21 cellular contexts compared by ENCODE assay signal in genomic region chr19:5234412-5234811, GRCh38.
DNase-seq lines count a peak whose midpoint lies in the region; ATAC-seq, FAIRE-seq and TF ChIP-seq lines count a peak whose summit lies in the region.
"Had no signal": no experiment of that assay in that cellular context is flagged by ENCODE, and none has a peak within 500 bp of the region (broad histone marks: within the 10 kb centered on the region; RNA-seq: fewer than 3 reads in every experiment).

No MANE protein-coding gene starts in this region.

- in situ Hi-C loops in K562 (cut with MboI), result no loop called here

- TF ChIP-seq CTCF in A549 (IDR thresholded peaks at IDR 0.05) (no peak), HEK293 (tag by site-specific recombination; IDR thresholded peaks at IDR 0.05) (no peak), OCI-LY7 (conservative IDR thresholded peaks at IDR 0.05; ENCODE audit: low read length) (no peak), K562 (IDR thresholded peaks at IDR 0.05 in 2 of 3, conservative IDR thresholded peaks at IDR 0.05 in 1 of 3; ENCODE audit: insufficient read depth in 2 of 3, low read depth in 1 of 3, low read length in 3 of 3) (no peak), progenitor cell of endocrine pancreas (IDR thresholded peaks at IDR 0.05; ENCODE audit: unreplicated experiment) (no peak)

- H3K9me2 ChIP-seq in OCI-LY7 (ENCODE audit: insufficient read depth, low read length), result no peaks in the 10 kb centered on the region

- no peaks in the 10 kb centered on the region for H3K9me1 ChIP-seq in K562 (ENCODE audit: control insufficient read depth, insufficient read depth, low read length)

- peaks cover 32% of the 10 kb centered on the region for H3K36me3 Mint-ChIP-seq in progenitor cell of endocrine pancreas (ENCODE audit: insufficient read depth)
- H3K36me3 Mint-ChIP-seq: CD8-positive, alpha-beta T cell had no signal

- H3K9ac ChIP-seq in K562 (ENCODE audit: insufficient read depth in 1 of 2, low read depth in 2 of 2, low read length in 2 of 2), result no peak overlapping the region
- H3K9ac ChIP-seq: BLaER1 had no signal

- FAIRE-seq in A549 (lab: Jason Lieb, UNC), result no peak
- FAIRE-seq in K562 (lab: Jason Lieb, UNC), result no peak
- FAIRE-seq: G401.6, GM19239 had no signal

- TF ChIP-seq POLR2A in A549 (IDR thresholded peaks at IDR 0.05; ENCODE audit: low read length), result no peak
- no peak for TF ChIP-seq POLR2A in K562 (conservative IDR thresholded peaks at IDR 0.05)

- H3K9me3 Mint-ChIP-seq in progenitor cell of endocrine pancreas (ENCODE audit: low read depth), result no peaks in the 10 kb centered on the region
- H3K9me3 Mint-ChIP-seq: CD4-positive, CD25-positive, alpha-beta regulatory T cell; CD8-positive, alpha-beta T cell; GM23338; H9; HFFc6 had no signal

- POLR2A ChIA-PET in A549 (lab: Yijun Ruan, JAX), result no interaction called here
- POLR2A ChIA-PET in HEK293 (lab: Yijun Ruan, JAX), result no interaction called here
- POLR2A ChIA-PET in OCI-LY7 (lab: Charles Lee), result no interaction called here
- POLR2A ChIA-PET in K562 (lab: Yijun Ruan, JAX), result no interaction called here

- no peak for TF ChIP-seq EP300 in A549 (IDR thresholded peaks at IDR 0.05)
- no peak for TF ChIP-seq EP300 in K562 (IDR thresholded peaks at IDR 0.05; ENCODE audit: low read length)

- H3K4me3 ChIP-seq in A549 (no peak overlapping the region), HEK293 (ENCODE audit: low read depth, low read length) (no peak overlapping the region), OCI-LY7 (ENCODE audit: low read depth, low read length, poor library complexity, severe bottlenecking) (no peak overlapping the region), K562 (no peak overlapping the region)
- H3K4me3 ChIP-seq: BLaER1, GM23338 had no signal

- H3K27me3 Mint-ChIP-seq in progenitor cell of endocrine pancreas, result no peaks in the 10 kb centered on the region

- 92% methylated on average over 3 of the region's 3 CpGs for WGBS in A549 (ENCODE audit: missing lambda C conversion rate)
- 13% methylated on average over 3 of the region's 3 CpGs for WGBS in K562 (ENCODE audit: insufficient coverage, low coverage, missing lambda C conversion rate)

- intact Hi-C loops in OCI-LY7 (cut with micrococcal nuclease; ENCODE audit: unreplicated experiment) (no loop called here), K562 (cut with micrococcal nuclease) (no loop called here)

- H3K9me3 ChIP-seq in A549 (no peaks in the 10 kb centered on the region), HEK293 (ENCODE audit: control insufficient read depth, insufficient read depth, low read depth, low read length) (no peaks in the 10 kb centered on the region), OCI-LY7 (ENCODE audit: low read length) (no peaks in the 10 kb centered on the region), K562 (replicated peaks; ENCODE audit: control insufficient read depth, insufficient read depth, low read depth, low read length) (no peaks in the 10 kb centered on the region)
- H3K9me3 ChIP-seq: BLaER1, Caco-2 had no signal

- no peak overlapping the region for H3K4me2 ChIP-seq in A549
- H3K4me2 ChIP-seq in OCI-LY7 (ENCODE audit: low read length), result no peak overlapping the region
- H3K4me2 ChIP-seq in K562 (ENCODE audit: insufficient read depth, low read length), result no peak overlapping the region
- H3K4me2 ChIP-seq: BLaER1, GM23338 had no signal

- H3K27ac ChIP-seq in A549, result no peak overlapping the region
- H3K27ac ChIP-seq in HEK293 (ENCODE audit: extremely low read depth, low read depth, low read length), result no peak overlapping the region
- no peak overlapping the region for H3K27ac ChIP-seq in OCI-LY7 (ENCODE audit: low read depth, low read length, poor library complexity, severe bottlenecking)
- no peak overlapping the region for H3K27ac ChIP-seq in K562 (ENCODE audit: extremely low read depth, low read depth, low read length)
- H3K27ac ChIP-seq: BLaER1, C4-2B had no signal

- H3K27me3 ChIP-seq in K562 (ENCODE audit: control insufficient read depth in 2 of 2, insufficient read depth in 2 of 2, low read length in 2 of 2), result no peaks in the 10 kb centered on the region
- H3K27me3 ChIP-seq: BLaER1 had no signal

- no peaks in the 10 kb centered on the region for H4K20me1 ChIP-seq in OCI-LY7 (ENCODE audit: insufficient read depth, low read length)
- H4K20me1 ChIP-seq in K562 (replicated peaks; ENCODE audit: control insufficient read depth, insufficient read depth, low read length), result no peaks in the 10 kb centered on the region
- H4K20me1 ChIP-seq: BLaER1 had no signal

- H3K36me3 ChIP-seq in HEK293 (ENCODE audit: control insufficient read depth in 2 of 2, insufficient read depth in 1 of 2, low read length in 2 of 2) (no peaks in the 10 kb centered on the region; a peak in 1 of 3 replicates), OCI-LY7 (ENCODE audit: insufficient read depth, low read length) (peaks cover 4% of the 10 kb centered on the region; the same call in 1 of the 2 replicates), K562 (ENCODE audit: control insufficient read depth, insufficient read depth, low read length) (no peaks in the 10 kb centered on the region)

- CTCF ChIA-PET in A549 (lab: Yijun Ruan, JAX) (no interaction called here), HEK293 (lab: Yijun Ruan, JAX) (no interaction called here), OCI-LY7 (lab: Charles Lee; ENCODE audit: unreplicated experiment) (no interaction called here), K562 (lab: Yijun Ruan, JAX; ENCODE audit: low intra/inter-chr PET ratio) (no interaction called here)

- no peaks in the 10 kb centered on the region for H3K4me1 Mint-ChIP-seq in progenitor cell of endocrine pancreas (ENCODE audit: low read depth)

- peaks cover 4% of the 10 kb centered on the region; the same call in 1 of the 3 replicates for H3K4me1 ChIP-seq in A549
- H3K4me1 ChIP-seq in HEK293 (ENCODE audit: control insufficient read depth, insufficient read depth, low read length), result no peaks in the 10 kb centered on the region
- no peaks in the 10 kb centered on the region for H3K4me1 ChIP-seq in OCI-LY7 (ENCODE audit: insufficient read depth, low read length, poor library complexity, severe bottlenecking)
- peaks cover 0 to 3% of the 10 kb centered on the region in 2 experiments; a peak in 2 of 5 replicates for H3K4me1 ChIP-seq in K562 (replicated peaks in 1 of 2; ENCODE audit: control insufficient read depth in 2 of 2, insufficient read depth in 2 of 2, low read length in 2 of 2)
- H3K4me1 ChIP-seq: BLaER1, Caco-2 had no signal

- TSS peak; percentile 70 for BruUV-seq in OCI-LY7 (replicated peaks; lab: Mats Ljungman, UMichigan)
- no TSS peak for BruUV-seq in K562 (replicated peaks; lab: Mats Ljungman, UMichigan)

- no peak overlapping the region for H3K4me3 Mint-ChIP-seq in progenitor cell of endocrine pancreas (ENCODE audit: low read depth)
- H3K4me3 Mint-ChIP-seq: B cell; CD4-positive, CD25-positive, alpha-beta regulatory T cell; CD8-positive, alpha-beta T cell; GM23338; H9; HFFc6 had no signal

- no peak overlapping the region for H3K27ac Mint-ChIP-seq in progenitor cell of endocrine pancreas
- H3K27ac Mint-ChIP-seq: B cell; CD4-positive, CD25-positive, alpha-beta regulatory T cell; CD8-positive, alpha-beta T cell; GM23338; H9; HFFc6 had no signal

- TF ChIP-seq RAD21 in A549 (conservative IDR thresholded peaks at IDR 0.05 in 1 of 2, IDR thresholded peaks at IDR 0.05 in 1 of 2), result no peak
- TF ChIP-seq RAD21 in K562 (CRISPR knock-in tag; conservative IDR thresholded peaks at IDR 0.05 in 1 of 2, IDR thresholded peaks at IDR 0.05 in 1 of 2), result no peak

- no peak for ATAC-seq in A549
- ATAC-seq in K562, result no peak
- ATAC-seq in HG03175 (IDR thresholded peaks at IDR 0.05; ENCODE audit: unreplicated experiment), result no peak
- ATAC-seq: CD8-positive, alpha-beta T cell; GM23338; HCT116 had no signal

- H3K79me2 ChIP-seq in OCI-LY7 (ENCODE audit: insufficient read depth, low read depth, low read length) (no peaks in the 10 kb centered on the region), K562 (ENCODE audit: control insufficient read depth, insufficient read depth, low read length) (no peaks in the 10 kb centered on the region)

- DNase-seq in A549 (ENCODE audit: low read depth in 1 of 2, low spot score in 1 of 2) (no peak), OCI-LY7 (ENCODE audit: low spot score) (no peak), K562 (ENCODE audit: extremely low read depth in 1 of 4, low spot score in 3 of 4) (no peak), progenitor cell of endocrine pancreas (ENCODE audit: low spot score, unreplicated experiment) (no peak), dermis blood vessel endothelial cell (no peak)
- DNase-seq: Caco-2; CD4-positive, CD25-positive, alpha-beta regulatory T cell; CD8-positive, alpha-beta T cell; DMS153; DND-41; H9; HFFc6 had no signal

- H2AFZ ChIP-seq in OCI-LY7 (ENCODE audit: low read length), result no peak overlapping the region
- no peak overlapping the region for H2AFZ ChIP-seq in K562 (ENCODE audit: low read depth, low read length)
- H2AFZ ChIP-seq: GM23338 had no signal

TF ChIP-seq in A549, 52 proteins besides CTCF, POLR2A, EP300 and RAD21:
- TF ChIP-seq CHD4 (IDR thresholded peaks at IDR 0.05; ENCODE audit: borderline replicate concordance) (peak; percentile 87; the same call in 1 of the 2 replicates), RARB (CRISPR knock-in tag; IDR thresholded peaks at IDR 0.05) (no peak)

TF ChIP-seq in HEK293, 187 proteins besides CTCF, POLR2A, EP300 and RAD21:
- no peak for TF ChIP-seq ZNF843 (tag by site-specific recombination; IDR thresholded peaks at IDR 0.05)
- peak; percentile 93 for TF ChIP-seq ZNF664 (tag by site-specific recombination; IDR thresholded peaks at IDR 0.05)
TF ChIP-seq in HEK293: peak in this region for 1.

TF ChIP-seq in K562, 482 proteins besides CTCF, POLR2A, EP300 and RAD21:
- no peak for TF ChIP-seq ZNF282 (CRISPR knock-in tag; IDR thresholded peaks at IDR 0.05)
- TF ChIP-seq ZKSCAN1 (IDR thresholded peaks at IDR 0.05; ENCODE audit: low read depth, low read length), result peak; percentile 96
- no peak for TF ChIP-seq ZNF707 (CRISPR knock-in tag; conservative IDR thresholded peaks at IDR 0.05)
- no peak for TF ChIP-seq ZNF12 (CRISPR knock-in tag; IDR thresholded peaks at IDR 0.05)
- 0 out of 2 replicates have a peak, but pooled peaks have one; percentile 15 for TF ChIP-seq ADNP (tag; IDR thresholded peaks at IDR 0.05)
- no peak for TF ChIP-seq ELK1 (CRISPR knock-in tag; IDR thresholded peaks at IDR 0.05)
- peak; percentile 85 for TF ChIP-seq CHD4 (IDR thresholded peaks at IDR 0.05; ENCODE audit: insufficient read depth, insufficient replicate concordance, low read depth, low read length, poor library complexity, severe bottlenecking)
- peak; percentile 46 for TF ChIP-seq NFIC (IDR thresholded peaks at IDR 0.05)
